ENCODE assay signal across 17 cellular contexts in the genomic region with DNA sequence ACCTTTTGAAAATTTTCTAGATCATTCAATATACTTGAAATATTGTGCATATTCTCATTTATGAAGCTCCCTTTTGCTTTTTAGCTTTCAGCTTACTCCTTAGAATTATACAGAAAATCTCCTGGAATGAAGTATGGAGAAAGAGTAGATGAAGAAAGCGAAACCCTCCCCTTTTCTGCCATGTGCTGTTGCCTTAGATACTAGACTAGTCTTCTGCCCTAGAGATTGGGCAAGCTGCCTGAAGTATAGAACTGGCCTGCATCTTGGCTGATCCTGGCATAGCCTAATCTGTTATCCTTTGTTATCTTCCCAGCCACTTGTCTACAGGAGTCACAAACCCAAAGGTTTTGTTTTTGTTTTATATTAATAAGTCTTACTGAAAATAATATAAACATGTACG.
A peak's percentile ranks its signal among the peaks of the same experiment; 100 is the strongest.
DNase-seq lines count a peak whose midpoint lies in the region; ATAC-seq and TF ChIP-seq lines count a peak whose summit lies in the region.
"Had no signal": no experiment of that assay in that cellular context is flagged by ENCODE, and none has a peak within 500 bp of the region (broad histone marks: within the 10 kb centered on the region; RNA-seq: fewer than 3 reads in every experiment).

No MANE protein-coding gene starts in this region.

- peak overlapping the region; percentile 89 for H3K9ac ChIP-seq in iPS-18a (ENCODE audit: low read length)

- TF ChIP-seq POLR2A in spleen (IDR thresholded peaks at IDR 0.05) = no peak

- H3K4me1 ChIP-seq in cardiac muscle cell (ENCODE audit: low read depth) (peaks cover 34% of the 10 kb centered on the region), iPS-18a (ENCODE audit: control insufficient read depth, low read depth, low read length) (peaks cover 28% of the 10 kb centered on the region), spleen (peaks cover 33 to 91% (median 63%) of the 10 kb centered on the region in 6 donors)

- WGBS in spleen, 5 donors = 93 to 97% (median 96%) methylated on average over 2 of the region's 2 CpGs

- no peak for TF ChIP-seq CTCF in cardiac muscle cell (IDR thresholded peaks at IDR 0.05; ENCODE audit: low read depth, low read length)
- TF ChIP-seq CTCF in spleen (IDR thresholded peaks at IDR 0.05 in 8 of 11, conservative IDR thresholded peaks at IDR 0.05 in 3 of 11) = no peak

- ATAC-seq in HG02884 (IDR thresholded peaks at IDR 0.05; ENCODE audit: unreplicated experiment) = no peak
- ATAC-seq in HG03565 (IDR thresholded peaks at IDR 0.05; ENCODE audit: unreplicated experiment) = no peak

- DNase-seq in cardiac muscle cell (ENCODE audit: low read depth in 1 of 2, low spot score in 1 of 2) (peak in 1 of 2 donors; percentile 64), cardiac septum (ENCODE audit: low spot score) (no peak), amniotic epithelial cell (ENCODE audit: low read depth) (peak; percentile 78), spleen (no peak)
- DNase-seq in NK-92 treated with Interleukin-12 subunit alpha and Interleukin-12 subunit beta, amount 100 ng/mL, for 24 hours (lab: John Stamatoyannopoulos, UW) = no peak
- DNase-seq: ACHN; activated CD4-positive, alpha-beta memory T cell treated with anti-CD3 and anti-CD28 coated beads for 36 hours; activated effector memory CD4-positive, alpha-beta T cell treated with Interleukin-2 at 50 U/mL for 16 hours; HCEC 1CT; mammary epithelial cell; NCI-H2029; NCI-H82; SHP77 treated with DMSO at 0.1 percent for 48 hours; stimulated activated CD4-positive, alpha-beta T cell treated with anti-CD3 and anti-CD28 coated beads, Interleukin-15, amount 100 ng/mL, for 24 hours had no signal

- H3K27ac ChIP-seq in cardiac muscle cell = peak overlapping the region; percentile 87
- H3K27ac ChIP-seq in iPS-18a (ENCODE audit: low read length) = peak overlapping the region; percentile 91
- H3K27ac ChIP-seq in spleen = peak overlapping the region in 6 of 8 donors; percentile 30 to 67 (median 60)

- H3K27me3 ChIP-seq in cardiac muscle cell = no peaks in the 10 kb centered on the region
- H3K27me3 ChIP-seq in iPS-18a (ENCODE audit: control insufficient read depth, insufficient read depth, low read length) = no peaks in the 10 kb centered on the region
- H3K27me3 ChIP-seq in spleen (replicated peaks in 1 of 7) = no peaks in the 10 kb centered on the region

- intact Hi-C loops in cardiac septum (cut with DNase I) = no loop called here
- intact Hi-C loops in spleen (cut with DNase I; ENCODE audit: low total_unique reads) = no loop called here

- H3K36me3 ChIP-seq in cardiac muscle cell (no peaks in the 10 kb centered on the region), iPS-18a (ENCODE audit: control insufficient read depth, low read depth, low read length) (no peaks in the 10 kb centered on the region), spleen (peaks cover 0 to 23% (median 0%) of the 10 kb centered on the region in 6 donors)

- no peak overlapping the region for H3K4me3 ChIP-seq in cardiac muscle cell
- no peak overlapping the region for H3K4me3 ChIP-seq in iPS-18a (ENCODE audit: low read length)
- no peak overlapping the region for H3K4me3 ChIP-seq in spleen

- H3K9me3 ChIP-seq in cardiac muscle cell (ENCODE audit: low read depth) = no peaks in the 10 kb centered on the region
- peaks cover 5% of the 10 kb centered on the region for H3K9me3 ChIP-seq in iPS-18a (ENCODE audit: control insufficient read depth, low read depth, low read length)
- peaks cover 0 to 10% (median 6%) of the 10 kb centered on the region in 8 donors for H3K9me3 ChIP-seq in spleen
